In genomic region chr10:84537447-84537931, GRCh38 we compare ENCODE assay signal across 9 cellular contexts.
DNase-seq lines count a peak whose midpoint lies in the region; ATAC-seq and TF ChIP-seq lines count a peak whose summit lies in the region.
"Had no signal": no experiment of that assay in that cellular context is flagged by ENCODE, and none has a peak within 500 bp of the region (broad histone marks: within the 10 kb centered on the region; RNA-seq: fewer than 3 reads in every experiment).

No MANE protein-coding gene starts in this region.

- POLR2A ChIA-PET in activated CD4-positive, alpha-beta T cell treated with anti-CD3 and anti-CD28 coated beads, Interleukin-2, amount 10 ng/mL, durations not matched to agents 7 days and 5 days (lab: Charles Lee), result interaction anchor here (1.4 kb wide), 1 partner anchor 270 kb away, joined by 3 read pairs; no protein-coding TSS in a partner anchor

- no peak overlapping the region for H3K27ac Mint-ChIP-seq in activated CD4-positive, alpha-beta T cell treated with anti-CD3 and anti-CD28 coated beads, Interleukin-2, amount 10 ng/mL, durations not matched to agents 7 days and 5 days
- no peak overlapping the region for H3K27ac Mint-ChIP-seq in neural progenitor cell
- H3K27ac Mint-ChIP-seq: activated naive CD8-positive, alpha-beta T cell had no signal

- H3K36me3 ChIP-seq in neural progenitor cell, result no peaks in the 10 kb centered on the region

- no peaks in the 10 kb centered on the region for H3K79me2 ChIP-seq in neural progenitor cell (ENCODE audit: low read depth)

- no peak overlapping the region for H3K4me2 ChIP-seq in neural progenitor cell

- no peaks in the 10 kb centered on the region for H3K36me3 Mint-ChIP-seq in activated CD4-positive, alpha-beta T cell treated with anti-CD3 and anti-CD28 coated beads, Interleukin-2, amount 10 ng/mL, durations not matched to agents 7 days and 5 days (ENCODE audit: low read depth)
- no peaks in the 10 kb centered on the region for H3K36me3 Mint-ChIP-seq in neural progenitor cell
- H3K36me3 Mint-ChIP-seq: activated naive CD8-positive, alpha-beta T cell had no signal

- no peak overlapping the region for H3K4me3 Mint-ChIP-seq in activated CD4-positive, alpha-beta T cell treated with anti-CD3 and anti-CD28 coated beads, Interleukin-2, amount 10 ng/mL, durations not matched to agents 7 days and 5 days
- H3K4me3 Mint-ChIP-seq in neural progenitor cell, result no peak overlapping the region
- H3K4me3 Mint-ChIP-seq: activated naive CD8-positive, alpha-beta T cell had no signal

- peaks cover 12% of the 10 kb centered on the region for H3K27me3 Mint-ChIP-seq in activated CD4-positive, alpha-beta T cell treated with anti-CD3 and anti-CD28 coated beads, Interleukin-2, amount 10 ng/mL, durations not matched to agents 7 days and 5 days
- H3K27me3 Mint-ChIP-seq in neural progenitor cell (ENCODE audit: insufficient read depth, low read depth), result peaks cover 7% of the 10 kb centered on the region

- H3K9me3 ChIP-seq in neural progenitor cell (ENCODE audit: low read depth), result no peaks in the 10 kb centered on the region

- peak overlapping the region; percentile 4 for H2AFZ ChIP-seq in neural progenitor cell (replicated peaks)

- CTCF ChIA-PET in activated CD4-positive, alpha-beta T cell treated with anti-CD3 and anti-CD28 coated beads, Interleukin-2, amount 10 ng/mL, durations not matched to agents 7 days and 5 days (lab: Charles Lee), result interaction anchor here (0.5 to 2.4 kb wide), 17 partner anchors 8 to 380 kb away, joined by 3 to 16 read pairs (median 4); no protein-coding TSS in a partner anchor

- no peaks in the 10 kb centered on the region for H3K4me1 ChIP-seq in neural progenitor cell

- H4K20me1 ChIP-seq in neural progenitor cell (ENCODE audit: low read depth), result no peaks in the 10 kb centered on the region

- ATAC-seq in GM19351 (IDR thresholded peaks at IDR 0.05; ENCODE audit: unreplicated experiment), result peak; percentile 73
- peak; percentile 67 for ATAC-seq in HG03139 (IDR thresholded peaks at IDR 0.05; ENCODE audit: unreplicated experiment)

- H3K9ac ChIP-seq in neural progenitor cell, result no peak overlapping the region

- H3K27ac ChIP-seq in neural progenitor cell, result no peak overlapping the region

- peak; percentile 85 for TF ChIP-seq CTCF in neural progenitor cell (IDR thresholded peaks at IDR 0.05)

- DNase-seq in DMS79 treated with DMSO at 0.1 percent for 48 hours (lab: John Stamatoyannopoulos, UW) (peak; percentile 52), NCI-H2196 treated with DMSO at 0.1 percent for 48 hours (lab: John Stamatoyannopoulos, UW; ENCODE audit: unreplicated experiment) (peak; percentile 34), fibroblast of peridontal ligament (ENCODE audit: extremely low read depth) (peak; percentile 75), neural progenitor cell (ENCODE audit: low spot score) (peak; percentile 86), NK-92 (lab: John Stamatoyannopoulos, UW; ENCODE audit: unreplicated experiment) (no peak)
- DNase-seq in activated CD4-positive, alpha-beta T cell treated with anti-CD3 and anti-CD28 coated beads, Interleukin-2, amount 10 ng/mL, durations not matched to agents 7 days and 5 days, result peak; percentile 48

- no peaks in the 10 kb centered on the region for H3K27me3 ChIP-seq in neural progenitor cell

- peaks cover 15% of the 10 kb centered on the region for H3K4me1 Mint-ChIP-seq in activated CD4-positive, alpha-beta T cell treated with anti-CD3 and anti-CD28 coated beads, Interleukin-2, amount 10 ng/mL, durations not matched to agents 7 days and 5 days
- H3K4me1 Mint-ChIP-seq in neural progenitor cell, result peaks cover 9% of the 10 kb centered on the region

- H3K4me3 ChIP-seq in neural progenitor cell, result no peak overlapping the region

- H3K9me3 Mint-ChIP-seq in activated CD4-positive, alpha-beta T cell treated with anti-CD3 and anti-CD28 coated beads, Interleukin-2, amount 10 ng/mL, durations not matched to agents 7 days and 5 days, result no peaks in the 10 kb centered on the region
- peaks cover 8% of the 10 kb centered on the region for H3K9me3 Mint-ChIP-seq in neural progenitor cell

- no peaks in the 10 kb centered on the region for H3F3A ChIP-seq in neural progenitor cell (ENCODE audit: low read depth)
